ENCODE assay signal across 22 cellular contexts in genomic region chr9:33430942-33431341, GRCh38. TPM values are rescaled to one million over a fixed set of nuclear protein-coding genes. Genes with fewer than 3 reads are reported as not detected.
DNase-seq lines count a peak whose midpoint lies in the region; ATAC-seq and TF ChIP-seq lines count a peak whose summit lies in the region.
"Had no signal": no experiment of that assay in that cellular context is flagged by ENCODE, and none has a peak within 500 bp of the region (broad histone marks: within the 10 kb centered on the region; RNA-seq: fewer than 3 reads in every experiment).

No MANE protein-coding gene starts in this region.

- no peak overlapping the region for H2AFZ ChIP-seq in neuronal stem cell (ENCODE audit: low read length)
- H2AFZ ChIP-seq: PC-9 had no signal

- H2BK120ac ChIP-seq in neuronal stem cell (ENCODE audit: low read depth, low read length) = no peak overlapping the region

- no peak overlapping the region for H3K4me3 ChIP-seq in HEK293 (ENCODE audit: low read depth, low read length)
- no peak overlapping the region for H3K4me3 ChIP-seq in body of pancreas
- no peak overlapping the region for H3K4me3 ChIP-seq in neuronal stem cell (ENCODE audit: low read length in 2 of 2)
- no peak overlapping the region for H3K4me3 ChIP-seq in stomach
- H3K4me3 ChIP-seq: BLaER1, PC-9 had no signal

- H3K36me3 ChIP-seq in HEK293 (ENCODE audit: control insufficient read depth in 2 of 2, insufficient read depth in 1 of 2, low read length in 2 of 2) (no peaks in the 10 kb centered on the region), body of pancreas (replicated peaks in 1 of 2; ENCODE audit: insufficient read depth in 1 of 2, low read depth in 2 of 2) (no peaks in the 10 kb centered on the region), neuronal stem cell (replicated peaks in 1 of 2; ENCODE audit: control insufficient read depth in 2 of 2, insufficient read depth in 2 of 2, low read length in 2 of 2) (no peaks in the 10 kb centered on the region), stomach (no peaks in the 10 kb centered on the region)
- H3K36me3 ChIP-seq: BLaER1 had no signal

- no peak overlapping the region for H2BK5ac ChIP-seq in neuronal stem cell (ENCODE audit: low read length)

- peak overlapping the region; percentile 16 for H3K18ac ChIP-seq in neuronal stem cell (ENCODE audit: low read length)

- H4K8ac ChIP-seq in neuronal stem cell (ENCODE audit: low read depth, low read length) = no peak overlapping the region

- no peak for TF ChIP-seq EP300 in stomach (IDR thresholded peaks at IDR 0.05)

- H3K79me1 ChIP-seq in neuronal stem cell (ENCODE audit: low read depth, low read length) = no peaks in the 10 kb centered on the region

- ATAC-seq in body of pancreas = peak; percentile 9
- ATAC-seq: left colon had no signal

- H3K4me1 ChIP-seq in HEK293 (ENCODE audit: control insufficient read depth, insufficient read depth, low read length) (no peaks in the 10 kb centered on the region), body of pancreas (no peaks in the 10 kb centered on the region), neuronal stem cell (ENCODE audit: control insufficient read depth in 2 of 2, insufficient read depth in 1 of 2, low read depth in 1 of 2, low read length in 2 of 2) (no peaks in the 10 kb centered on the region), stomach (peaks cover 0 to 5% (median 0%) of the 10 kb centered on the region in 4 donors)
- H3K4me1 ChIP-seq: BLaER1 had no signal

- intact Hi-C loops in body of pancreas (cut with DNase I) = no loop called here
- intact Hi-C loops in stomach (cut with DNase I; ENCODE audit: low total_unique reads) = no loop called here

- TF ChIP-seq POLR2A in body of pancreas (IDR thresholded peaks at IDR 0.05) = no peak
- TF ChIP-seq POLR2A in stomach (IDR thresholded peaks at IDR 0.05) = no peak

- DNase-seq in AG20443 (ENCODE audit: low spot score) = peak; percentile 41
- DNase-seq in body of pancreas = no peak
- DNase-seq in neuronal stem cell (ENCODE audit: low spot score) = no peak
- no peak for DNase-seq in UCSD-AML1 (lab: John Stamatoyannopoulos, UW; ENCODE audit: unreplicated experiment)
- DNase-seq in Kasumi-1 (lab: John Stamatoyannopoulos, UW) = no peak
- DNase-seq in stomach = no peak
- no peak for DNase-seq in stimulated activated CD8-positive, alpha-beta memory T cell treated with anti-CD3 and anti-CD28 coated beads, Interleukin-4, amount 100 ng/mL, for 48 hours
- DNase-seq: activated CD4-positive, CD25-positive, alpha-beta regulatory T cell treated with anti-CD3 and anti-CD28 coated beads, Interleukin-2, amount 50 U/mL, for 72 hours; activated naive CD8-positive, alpha-beta T cell treated with anti-CD3 and anti-CD28 coated beads, Interleukin-2, amount 10 ng/mL, durations not matched to agents 7 days and 5 days; left colon; NCI-H1436 treated with DMSO at 0.1 percent for 48 hours; NCI-H2171; stimulated activated CD4-positive, alpha-beta T cell treated with anti-CD3 and anti-CD28 coated beads, Interleukin-15, amount 100 ng/mL, for 24 hours; stimulated activated naive CD4-positive, alpha-beta T cell had no signal

- no peak overlapping the region for H3K4ac ChIP-seq in neuronal stem cell (ENCODE audit: low read length)

- H3K23ac ChIP-seq in neuronal stem cell (ENCODE audit: low read depth, low read length, poor library complexity) = no peak overlapping the region

- no peak overlapping the region for H3K14ac ChIP-seq in neuronal stem cell (ENCODE audit: low read length)

- CTCF ChIA-PET in HEK293 (lab: Yijun Ruan, JAX) = interaction anchor here (0.7 to 4.5 kb wide), 6 partner anchors 16 to 73 kb away, joined by 3 to 38 read pairs (median 6); no protein-coding TSS in a partner anchor

- no peak overlapping the region for H3K9ac ChIP-seq in neuronal stem cell (ENCODE audit: low read depth, low read length, poor library complexity)
- H3K9ac ChIP-seq: BLaER1 had no signal

- H3K4me2 ChIP-seq in neuronal stem cell (ENCODE audit: insufficient read depth, low read length, poor library complexity, severe bottlenecking) = no peak overlapping the region
- H3K4me2 ChIP-seq: BLaER1, PC-9 had no signal

- TF ChIP-seq CTCF in HEK293 (tag by site-specific recombination; IDR thresholded peaks at IDR 0.05) (no peak), body of pancreas (IDR thresholded peaks at IDR 0.05) (no peak), stomach (IDR thresholded peaks at IDR 0.05) (no peak)

- H2BK12ac ChIP-seq in neuronal stem cell (ENCODE audit: low read length) = no peak overlapping the region

- H4K91ac ChIP-seq in neuronal stem cell (ENCODE audit: low read depth, low read length, poor library complexity) = no peak overlapping the region

- WGBS in body of pancreas, 2 donors = 38 to 64% methylated on average over 1 of the region's 1 CpG
- WGBS in neuronal stem cell (ENCODE audit: extremely low coverage in 2 of 2, insufficient read length in 2 of 2, insufficient replicate concordance in 1 of 2), 2 donors = no CpG with 5 or more reads among the region's 1 CpG
- 35 to 71% (median 45%) methylated on average over 1 of the region's 1 CpG for WGBS in stomach, 5 donors

- POLR2A ChIA-PET in HEK293 (lab: Yijun Ruan, JAX) = no interaction called here

- no peak overlapping the region for H3K27ac ChIP-seq in HEK293 (ENCODE audit: extremely low read depth, low read depth, low read length)
- no peak overlapping the region for H3K27ac ChIP-seq in body of pancreas
- H3K27ac ChIP-seq in neuronal stem cell (replicated peaks; ENCODE audit: low read length) = no peak overlapping the region
- no peak overlapping the region for H3K27ac ChIP-seq in stomach
- H3K27ac ChIP-seq: BLaER1, epithelial cell of prostate, PC-9 had no signal

- no peak overlapping the region for H2AK5ac ChIP-seq in neuronal stem cell (ENCODE audit: low read depth, low read length)

- H3K9me3 ChIP-seq in HEK293 (ENCODE audit: control insufficient read depth, insufficient read depth, low read depth, low read length) = no peaks in the 10 kb centered on the region
- H3K9me3 ChIP-seq in body of pancreas = no peaks in the 10 kb centered on the region
- H3K9me3 ChIP-seq in neuronal stem cell (replicated peaks in 1 of 2; ENCODE audit: control insufficient read depth in 2 of 2, insufficient read depth in 1 of 2, low read depth in 1 of 2, low read length in 2 of 2) = no peaks in the 10 kb centered on the region
- H3K9me3 ChIP-seq in stomach = no peaks in the 10 kb centered on the region
- H3K9me3 ChIP-seq: BLaER1 had no signal

- H2BK15ac ChIP-seq in neuronal stem cell (ENCODE audit: low read length) = no peak overlapping the region

- H3K27me3 ChIP-seq in body of pancreas (no peaks in the 10 kb centered on the region), neuronal stem cell (ENCODE audit: control insufficient read depth in 3 of 3, insufficient read depth in 3 of 3, low read depth in 1 of 3, low read length in 3 of 3) (peaks cover 0 to 16% (median 0%) of the 10 kb centered on the region in 3 experiments), stomach (no peaks in the 10 kb centered on the region)
- H3K27me3 ChIP-seq: BLaER1 had no signal

TF ChIP-seq in HEK293, 187 proteins besides CTCF, POLR2A, EP300 and RAD21:
- TF ChIP-seq ZNF558 (tag by site-specific recombination; IDR thresholded peaks at IDR 0.05) (no peak), REST (tag by site-specific recombination; IDR thresholded peaks at IDR 0.05) (0 out of 2 replicates have a peak, but pooled peaks have one; percentile 53)
TF ChIP-seq in HEK293: peak in this region for 1.

RNA-seq across cellular contexts. Expression of gene AQP3, which starts 16.5 kb away (rescaled TPM):
- total RNA-seq in body of pancreas = 10 to 100 TPM; 12.5 to 50.3 TPM
- polyA plus RNA-seq in neuronal stem cell (2013, experiment 1 of 2) = 0.96 TPM
- 1.1 TPM for polyA plus RNA-seq in neuronal stem cell (2013, experiment 2 of 2)
- 10 to 100 TPM in 3 of 5 donors, 1 to 10 TPM in 2; 1.7 to 60.0 (median 11.4) TPM for total RNA-seq in stomach
- 100 to 1,000 TPM in 1 of 3 donors, 10 to 100 TPM in 2; 10.8 to 319 (median 36.5) TPM for polyA plus RNA-seq in stomach
- total RNA-seq: SK-MEL-5 had no signal

RNA-seq across cellular contexts. Expression of gene AQP7, which starts 28.6 kb away (rescaled TPM):
- 10 to 100 TPM in 1 of 2 donors, 1 to 10 TPM in 1; 4.2 to 29.7 TPM for total RNA-seq in body of pancreas
- not detected for polyA plus RNA-seq in neuronal stem cell (2013, experiment 1 of 2)
- not detected for polyA plus RNA-seq in neuronal stem cell (2013, experiment 2 of 2)
- 10 to 100 TPM in 1 of 5 donors, 1 to 10 TPM in 2, not detected in 2; 2.8 to 17.4 (median 3.9) TPM for total RNA-seq in stomach
- polyA plus RNA-seq in stomach = 1 to 10 TPM; 1.1 to 5.3 (median 1.5) TPM
- total RNA-seq: activated naive CD8-positive, alpha-beta T cell treated with anti-CD3 and anti-CD28 coated beads, Interleukin-2, amount 10 ng/mL, durations not matched to agents 7 days and 5 days; activated T-helper 1 cell treated with anti-CD3 and anti-CD28 coated beads, Interleukin-12 subunit alpha, Interleukin-12 subunit beta, Interleukin-2, Interleukin-4 antibody, amounts not matched to agents 30 ng/mL and 10 ng/mL and 1 ng/mL, durations not matched to agents 14 hours and 24 hours and 36 hours; bronchial epithelial cell; dermis microvascular lymphatic vessel endothelial cell; SK-MEL-5 had no signal

RNA-seq across cellular contexts. Expression of gene NOL6, which starts 42.8 kb away (rescaled TPM):
- total RNA-seq in body of pancreas = 10 to 100 TPM; 14.8 to 23.1 TPM
- polyA plus RNA-seq in neuronal stem cell (2013, experiment 1 of 2) = 10.4 TPM
- polyA plus RNA-seq in neuronal stem cell (2013, experiment 2 of 2) = 10.7 TPM
- 10 to 100 TPM; 12.5 to 43.6 (median 21.4) TPM for total RNA-seq in stomach
- 10 to 100 TPM; 10.7 to 22.0 (median 12.5) TPM for polyA plus RNA-seq in stomach
